Comparison of ENCODE assay signal across 27 cellular contexts in genomic region chr2:66528974-66529724, GRCh38.
"Had no signal": no experiment of that assay in that cellular context is flagged by ENCODE, and none has a peak within 500 bp of the region (broad histone marks: within the 10 kb centered on the region; RNA-seq: fewer than 3 reads in every experiment).

No MANE protein-coding gene starts in this region.

- H3K9me3 ChIP-seq: neutrophil, pancreas, stomach, thyroid gland had no signal

- H3K27ac Mint-ChIP-seq: immature natural killer cell; naive thymus-derived CD8-positive, alpha-beta T cell; stimulated activated effector memory CD8-positive, alpha-beta T cell treated with anti-CD3 and anti-CD28 coated beads, Interleukin-12 subunit alpha, Interleukin-12 subunit beta, amount 100 ng/mL, for 72 hours had no signal

- H3K36me3 Mint-ChIP-seq: naive thymus-derived CD8-positive, alpha-beta T cell; stimulated activated effector memory CD8-positive, alpha-beta T cell treated with anti-CD3 and anti-CD28 coated beads, Interleukin-12 subunit alpha, Interleukin-12 subunit beta, amount 100 ng/mL, for 72 hours had no signal

- H3K27ac ChIP-seq: dorsolateral prefrontal cortex, neutrophil, pancreas, stomach, thyroid gland had no signal

- H3K27me3 ChIP-seq: dorsolateral prefrontal cortex, neutrophil, pancreas, stomach, thyroid gland had no signal

- DNase-seq: cerebellar nuclear complex; cortex of kidney; dorsolateral prefrontal cortex; effector CD4-positive, alpha-beta T cell; hypothalamus; immature natural killer cell; islet precursor cell; kidney glomerular epithelial cell; left colon; left ventricle myocardium superior; mammary epithelial cell; mesendoderm; naive thymus-derived CD8-positive, alpha-beta T cell; pancreas; stimulated activated CD4-positive, alpha-beta T cell treated with anti-CD3 and anti-CD28 coated beads, Interleukin-12 subunit alpha, Interleukin-12 subunit beta, amount 100 ng/mL, for 4 hours; stimulated activated CD4-positive, alpha-beta T cell treated with anti-CD3 and anti-CD28 coated beads, Interleukin-1b, Interleukin-23, amount 100 ng/mL, for 48 hours; stimulated activated CD4-positive, alpha-beta T cell treated with anti-CD3 and anti-CD28 coated beads, Interleukin-4, amount 100 ng/mL, for 1 hour; stimulated activated naive CD4-positive, alpha-beta T cell treated with Interleukin-2 at 50 U/mL for 16 hours; stomach; thyroid gland; trophoblast cell had no signal

- ATAC-seq: left colon; left ventricle myocardium superior; naive thymus-derived CD8-positive, alpha-beta T cell; pancreas; sciatic nerve had no signal

- FAIRE-seq: frontal cortex, pancreas had no signal

- H3K4me3 ChIP-seq: dorsolateral prefrontal cortex, pancreas, smooth muscle cell, stomach, thyroid gland had no signal

- H3K9me3 Mint-ChIP-seq: neural crest cell had no signal

- H3K4me3 Mint-ChIP-seq: immature natural killer cell; naive thymus-derived CD8-positive, alpha-beta T cell; stimulated activated effector memory CD8-positive, alpha-beta T cell treated with anti-CD3 and anti-CD28 coated beads, Interleukin-12 subunit alpha, Interleukin-12 subunit beta, amount 100 ng/mL, for 72 hours had no signal

- H3K4me1 Mint-ChIP-seq: immature natural killer cell; naive thymus-derived CD8-positive, alpha-beta T cell; stimulated activated effector memory CD8-positive, alpha-beta T cell treated with anti-CD3 and anti-CD28 coated beads, Interleukin-12 subunit alpha, Interleukin-12 subunit beta, amount 100 ng/mL, for 72 hours had no signal

- H3K36me3 ChIP-seq: neutrophil, thyroid gland had no signal
